ENCODE assay signal across 11 cellular contexts in genomic region chr11:128341767-128342318, GRCh38.
DNase-seq lines count a peak whose midpoint lies in the region; ATAC-seq, FAIRE-seq and TF ChIP-seq lines count a peak whose summit lies in the region.
"Had no signal": no experiment of that assay in that cellular context is flagged by ENCODE, and none has a peak within 500 bp of the region (broad histone marks: within the 10 kb centered on the region; RNA-seq: fewer than 3 reads in every experiment).

No MANE protein-coding gene starts in this region.

- intact Hi-C loops in activated naive CD4-positive, alpha-beta T cell treated with anti-CD3 and anti-CD28 coated beads for 36 hours (cut with micrococcal nuclease): loop anchor here (1.0 to 2.0 kb wide), 5 partner anchors 20 to 239 kb away; no protein-coding TSS in a partner anchor
- intact Hi-C loops in ascending aorta (cut with DNase I): no loop called here

- H3K9me3 ChIP-seq in suprapubic skin (no peaks in the 10 kb centered on the region), ascending aorta (no peaks in the 10 kb centered on the region)

- H3K4me3 ChIP-seq in suprapubic skin (no peak overlapping the region), ascending aorta (no peak overlapping the region)

- no peaks in the 10 kb centered on the region for H3K36me3 Mint-ChIP-seq in activated naive CD4-positive, alpha-beta T cell treated with anti-CD3 and anti-CD28 coated beads for 36 hours (ENCODE audit: low read depth)
- peaks cover 17% of the 10 kb centered on the region for H3K36me3 Mint-ChIP-seq in activated T-helper 17 cell treated with anti-CD3 and anti-CD28 coated beads, Interleukin-2, amount 50 U/mL, for 72 hours (ENCODE audit: low read depth)
- no peaks in the 10 kb centered on the region for H3K36me3 Mint-ChIP-seq in memory B cell
- H3K36me3 Mint-ChIP-seq: mesothelial cell of epicardium had no signal

- TF ChIP-seq EP300 in suprapubic skin (IDR thresholded peaks at IDR 0.05): no peak

- CTCF ChIA-PET in activated naive CD4-positive, alpha-beta T cell treated with anti-CD3 and anti-CD28 coated beads for 36 hours (lab: Charles Lee): interaction anchor here (0.8 to 3.6 kb wide), 11 partner anchors 8 to 290 kb away, joined by 3 to 25 read pairs (median 4); no protein-coding TSS in a partner anchor

- no peaks in the 10 kb centered on the region for H3K36me3 ChIP-seq in suprapubic skin
- H3K36me3 ChIP-seq in ascending aorta: no peaks in the 10 kb centered on the region

- H3K27me3 ChIP-seq in suprapubic skin (no peaks in the 10 kb centered on the region), ascending aorta (no peaks in the 10 kb centered on the region)

- TF ChIP-seq CTCF in suprapubic skin (IDR thresholded peaks at IDR 0.05): no peak
- no peak for TF ChIP-seq CTCF in ascending aorta (IDR thresholded peaks at IDR 0.05)

- DNase-seq in activated naive CD4-positive, alpha-beta T cell treated with anti-CD3 and anti-CD28 coated beads for 36 hours: peak; percentile 42
- DNase-seq in activated naive CD4-positive, alpha-beta T cell treated with Interleukin-2 at 50 U/mL for 16 hours: no peak
- DNase-seq in memory B cell (ENCODE audit: low spot score in 2 of 2) (no peak), suprapubic skin (ENCODE audit: low spot score in 2 of 2) (no peak), frontal cortex (ENCODE audit: low spot score in 2 of 2) (no peak), ascending aorta (ENCODE audit: low spot score in 2 of 2) (no peak)
- DNase-seq: GDM1, head of caudate nucleus had no signal

- ATAC-seq in activated T-helper 17 cell treated with anti-CD3 and anti-CD28 coated beads, Interleukin-2, amount 50 U/mL, for 72 hours (replicated peaks): no peak
- ATAC-seq in memory B cell (ENCODE audit: low read depth) (no peak), HG02884 (IDR thresholded peaks at IDR 0.05; ENCODE audit: unreplicated experiment) (no peak)

- peak overlapping the region; percentile 89 for H3K27ac Mint-ChIP-seq in activated naive CD4-positive, alpha-beta T cell treated with anti-CD3 and anti-CD28 coated beads for 36 hours
- H3K27ac Mint-ChIP-seq in activated T-helper 17 cell treated with anti-CD3 and anti-CD28 coated beads, Interleukin-2, amount 50 U/mL, for 72 hours: peak overlapping the region; percentile 90
- H3K27ac Mint-ChIP-seq in memory B cell: peak overlapping the region; percentile 56
- H3K27ac Mint-ChIP-seq: mesothelial cell of epicardium had no signal

- no peak for TF ChIP-seq POLR2A in suprapubic skin (IDR thresholded peaks at IDR 0.05)

- H3K27ac ChIP-seq in suprapubic skin (peak overlapping the region; percentile 64), ascending aorta (peak overlapping the region in 1 of 2 donors; percentile 11)

- no peaks in the 10 kb centered on the region for H3K9me3 Mint-ChIP-seq in activated naive CD4-positive, alpha-beta T cell treated with anti-CD3 and anti-CD28 coated beads for 36 hours
- H3K9me3 Mint-ChIP-seq in activated T-helper 17 cell treated with anti-CD3 and anti-CD28 coated beads, Interleukin-2, amount 50 U/mL, for 72 hours: peaks cover 8% of the 10 kb centered on the region
- no peaks in the 10 kb centered on the region for H3K9me3 Mint-ChIP-seq in memory B cell
- H3K9me3 Mint-ChIP-seq: mesothelial cell of epicardium had no signal

- H3K4me1 ChIP-seq in suprapubic skin (peaks cover 2% of the 10 kb centered on the region), ascending aorta (no peaks in the 10 kb centered on the region)

- H3K4me3 Mint-ChIP-seq in activated naive CD4-positive, alpha-beta T cell treated with anti-CD3 and anti-CD28 coated beads for 36 hours: peak overlapping the region; percentile 73
- H3K4me3 Mint-ChIP-seq in activated T-helper 17 cell treated with anti-CD3 and anti-CD28 coated beads, Interleukin-2, amount 50 U/mL, for 72 hours: peak overlapping the region; percentile 60
- H3K4me3 Mint-ChIP-seq in memory B cell: no peak overlapping the region
- H3K4me3 Mint-ChIP-seq: mesothelial cell of epicardium had no signal

- 80% methylated on average over 14 of the region's 14 CpGs for WGBS in suprapubic skin

- peaks cover 91% of the 10 kb centered on the region for H3K4me1 Mint-ChIP-seq in activated naive CD4-positive, alpha-beta T cell treated with anti-CD3 and anti-CD28 coated beads for 36 hours (ENCODE audit: low read depth)
- H3K4me1 Mint-ChIP-seq in activated T-helper 17 cell treated with anti-CD3 and anti-CD28 coated beads, Interleukin-2, amount 50 U/mL, for 72 hours: peaks cover 55% of the 10 kb centered on the region
- H3K4me1 Mint-ChIP-seq in memory B cell: peaks cover 26% of the 10 kb centered on the region

- FAIRE-seq in frontal cortex (lab: Jason Lieb, UNC): no peak

- no peaks in the 10 kb centered on the region for H3K27me3 Mint-ChIP-seq in activated naive CD4-positive, alpha-beta T cell treated with anti-CD3 and anti-CD28 coated beads for 36 hours (ENCODE audit: low read depth)
- H3K27me3 Mint-ChIP-seq in activated T-helper 17 cell treated with anti-CD3 and anti-CD28 coated beads, Interleukin-2, amount 50 U/mL, for 72 hours: no peaks in the 10 kb centered on the region
- H3K27me3 Mint-ChIP-seq in memory B cell: no peaks in the 10 kb centered on the region
